Comparison of ENCODE assay signal across 25 cellular contexts in genomic region chr2:164257794-164258193, GRCh38.
A peak's percentile ranks its signal among the peaks of the same experiment; 100 is the strongest.
DNase-seq lines count a peak whose midpoint lies in the region; ATAC-seq and TF ChIP-seq lines count a peak whose summit lies in the region.
"Had no signal": no experiment of that assay in that cellular context is flagged by ENCODE, and none has a peak within 500 bp of the region (broad histone marks: within the 10 kb centered on the region; RNA-seq: fewer than 3 reads in every experiment).

No MANE protein-coding gene starts in this region.

- no peak overlapping the region for H3K4me3 ChIP-seq in adipocyte (ENCODE audit: low read length)
- H3K4me3 ChIP-seq in CD8-positive, alpha-beta memory T cell (ENCODE audit: low read length), result no peak overlapping the region
- H3K4me3 ChIP-seq: cardiac muscle cell, K562, left ventricle myocardium inferior, sigmoid colon had no signal

- no peaks in the 10 kb centered on the region for H3K36me3 Mint-ChIP-seq in CD8-positive, alpha-beta memory T cell
- H3K36me3 Mint-ChIP-seq: type B pancreatic cell had no signal

- no peak overlapping the region for H3K27ac Mint-ChIP-seq in CD8-positive, alpha-beta memory T cell
- H3K27ac Mint-ChIP-seq: activated CD8-positive, alpha-beta T cell treated with anti-CD3 and anti-CD28 coated beads for 36 hours; natural killer cell treated with Interleukin-12 subunit alpha and Interleukin-12 subunit beta and Interleukin-15 and Interleukin-18, amount 100 ng/mL, for 72 hours; type B pancreatic cell had no signal

- POLR2A ChIA-PET in CD8-positive, alpha-beta memory T cell (lab: Charles Lee), result no interaction called here

- ATAC-seq in omental fat pad (ENCODE audit: low FRiP score) (peak; percentile 70), HG02759 (IDR thresholded peaks at IDR 0.05; ENCODE audit: unreplicated experiment) (no peak)
- ATAC-seq: activated CD8-positive, alpha-beta T cell treated with anti-CD3 and anti-CD28 coated beads for 36 hours; K562; natural killer cell treated with Interleukin-12 subunit alpha and Interleukin-12 subunit beta and Interleukin-15 and Interleukin-18, amount 100 ng/mL, for 72 hours had no signal

- no peaks in the 10 kb centered on the region for H3K27me3 Mint-ChIP-seq in CD8-positive, alpha-beta memory T cell
- H3K27me3 Mint-ChIP-seq: activated CD8-positive, alpha-beta T cell treated with anti-CD3 and anti-CD28 coated beads for 36 hours; natural killer cell treated with Interleukin-12 subunit alpha and Interleukin-12 subunit beta and Interleukin-15 and Interleukin-18, amount 100 ng/mL, for 72 hours; type B pancreatic cell had no signal

- no peak overlapping the region for H3K9ac ChIP-seq in adipocyte (ENCODE audit: low read length)

- peaks cover 2% of the 10 kb centered on the region for H3K4me1 ChIP-seq in adipocyte (ENCODE audit: control insufficient read depth, insufficient read depth, low read length)
- H3K4me1 ChIP-seq in CD8-positive, alpha-beta memory T cell (ENCODE audit: insufficient read depth, low read length), result no peaks in the 10 kb centered on the region
- H3K4me1 ChIP-seq: Caco-2, left ventricle myocardium inferior had no signal

- H3K4me1 Mint-ChIP-seq in CD8-positive, alpha-beta memory T cell, result no peaks in the 10 kb centered on the region

- DNase-seq in NCI-H1092 treated with DMSO at 0.1 percent for 48 hours (lab: John Stamatoyannopoulos, UW) (peak; percentile 2), NCI-H1092 (lab: John Stamatoyannopoulos, UW) (no peak), M059J (ENCODE audit: low read depth) (peak; percentile 22), adipocyte (ENCODE audit: low read depth) (peak; percentile 44), omental fat pad (ENCODE audit: low spot score) (no peak), RKO (ENCODE audit: low spot score) (no peak)
- no peak for DNase-seq in CD8-positive, alpha-beta memory T cell
- DNase-seq: activated CD4-positive, CD25-positive, alpha-beta regulatory T cell treated with anti-CD3 and anti-CD28 coated beads, Interleukin-2, amount 50 U/mL, for 72 hours; activated CD8-positive, alpha-beta T cell treated with anti-CD3 and anti-CD28 coated beads for 36 hours; activated gamma-delta T cell; Caco-2; dermis blood vessel endothelial cell; foreskin fibroblast; H7; left ventricle myocardium inferior; NCI-H1048; NCI-H526 treated with DMSO at 0.1 percent for 48 hours; posterior cingulate gyrus; sigmoid colon; stimulated activated CD8-positive, alpha-beta memory T cell treated with anti-CD3 and anti-CD28 coated beads, Interleukin-4, amount 100 ng/mL, for 48 hours had no signal

- H3K9me3 ChIP-seq in adipocyte (ENCODE audit: control insufficient read depth, low read length), result no peaks in the 10 kb centered on the region
- H3K9me3 ChIP-seq in CD8-positive, alpha-beta memory T cell (ENCODE audit: low read length), result no peaks in the 10 kb centered on the region
- H3K9me3 ChIP-seq: Caco-2, left ventricle myocardium inferior, sigmoid colon had no signal

- no peak overlapping the region for H3K4me3 Mint-ChIP-seq in CD8-positive, alpha-beta memory T cell
- H3K4me3 Mint-ChIP-seq: activated CD8-positive, alpha-beta T cell treated with anti-CD3 and anti-CD28 coated beads for 36 hours; natural killer cell treated with Interleukin-12 subunit alpha and Interleukin-12 subunit beta and Interleukin-15 and Interleukin-18, amount 100 ng/mL, for 72 hours; type B pancreatic cell had no signal

- CTCF ChIA-PET in CD8-positive, alpha-beta memory T cell (lab: Charles Lee), result no interaction called here

- H3K9me3 Mint-ChIP-seq in CD8-positive, alpha-beta memory T cell, result peaks cover 3 to 24% (median 4%) of the 10 kb centered on the region in 5 donors
- H3K9me3 Mint-ChIP-seq: type B pancreatic cell had no signal

- no peak overlapping the region for H3K27ac ChIP-seq in CD8-positive, alpha-beta memory T cell (ENCODE audit: low read depth, low read length)
- H3K27ac ChIP-seq: cardiac muscle cell, left ventricle myocardium inferior, sigmoid colon had no signal

- H3K27me3 ChIP-seq in adipocyte (replicated peaks; ENCODE audit: control insufficient read depth, insufficient read depth, low read length), result no peaks in the 10 kb centered on the region
- no peaks in the 10 kb centered on the region for H3K27me3 ChIP-seq in CD8-positive, alpha-beta memory T cell (ENCODE audit: insufficient read depth, low read length, poor library complexity, severe bottlenecking)
- H3K27me3 ChIP-seq: cardiac muscle cell, sigmoid colon had no signal

- no peak for TF ChIP-seq CTCF in omental fat pad (IDR thresholded peaks at IDR 0.05)

- no peaks in the 10 kb centered on the region for H3K36me3 ChIP-seq in adipocyte (ENCODE audit: control insufficient read depth, insufficient read depth, low read length, severe bottlenecking)
- no peaks in the 10 kb centered on the region for H3K36me3 ChIP-seq in CD8-positive, alpha-beta memory T cell (ENCODE audit: insufficient read depth, low read length)
- H3K36me3 ChIP-seq: cardiac muscle cell, left ventricle myocardium inferior, sigmoid colon had no signal

Comparison
In these comparisons a context has a peak if more than half of its experiments do, and no peak if none do; other contexts are left out.
1. DNase-seq: peak in NCI-H1092 treated with DMSO at 0.1 percent for 48 hours (single experiment), M059J (single experiment) and adipocyte (single experiment); none in NCI-H1092 (single experiment), omental fat pad (single experiment), RKO (single experiment) and CD8-positive, alpha-beta memory T cell (0 of 5).